ENCODE assay signal across 1 cellular context in genomic region chr16:77995843-77996455, GRCh38.
TF ChIP-seq lines count a peak whose summit lies in the region.

No MANE protein-coding gene starts in this region.

TF ChIP-seq in HEK293, 187 proteins besides CTCF, POLR2A, EP300 and RAD21 (continued from another document):
- TF ChIP-seq, protein P1, sequence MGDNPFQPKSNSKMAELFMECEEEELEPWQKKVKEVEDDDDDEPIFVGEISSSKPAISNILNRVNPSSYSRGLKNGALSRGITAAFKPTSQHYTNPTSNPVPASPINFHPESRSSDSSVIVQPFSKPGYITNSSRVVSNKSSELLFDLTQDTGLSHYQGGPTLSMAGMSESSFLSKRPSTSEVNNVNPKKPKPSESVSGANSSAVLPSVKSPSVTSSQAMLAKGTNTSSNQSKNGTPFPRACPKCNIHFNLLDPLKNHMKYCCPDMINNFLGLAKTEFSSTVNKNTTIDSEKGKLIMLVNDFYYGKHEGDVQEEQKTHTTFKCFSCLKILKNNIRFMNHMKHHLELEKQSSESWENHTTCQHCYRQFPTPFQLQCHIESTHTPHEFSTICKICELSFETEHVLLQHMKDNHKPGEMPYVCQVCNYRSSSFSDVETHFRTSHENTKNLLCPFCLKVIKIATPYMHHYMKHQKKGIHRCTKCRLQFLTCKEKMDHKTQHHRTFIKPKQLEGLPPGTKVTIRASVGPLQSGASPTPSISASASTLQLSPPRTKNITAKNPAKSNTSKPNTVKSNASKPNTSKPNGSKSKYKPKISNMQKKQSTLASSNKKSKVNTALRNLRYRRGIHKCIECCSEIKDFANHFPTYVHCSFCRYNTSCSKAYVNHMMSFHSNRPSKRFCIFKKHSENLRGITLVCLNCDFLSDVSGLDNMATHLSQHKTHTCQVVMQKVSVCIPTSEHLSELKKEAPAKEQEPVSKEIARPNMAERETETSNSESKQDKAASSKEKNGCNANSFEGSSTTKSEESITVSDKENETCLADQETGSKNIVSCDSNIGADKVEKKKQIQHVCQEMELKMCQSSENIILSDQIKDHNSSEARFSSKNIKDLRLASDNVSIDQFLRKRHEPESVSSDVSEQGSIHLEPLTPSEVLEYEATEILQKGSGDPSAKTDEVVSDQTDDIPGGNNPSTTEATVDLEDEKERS (tag by site-specific recombination; IDR thresholded peaks at IDR 0.05): no peak
- TF ChIP-seq ZNF521 (tag by site-specific recombination; IDR thresholded peaks at IDR 0.05) (no peak), ZNF16 (tag by site-specific recombination; IDR thresholded peaks at IDR 0.05; ENCODE audit: low read depth) (no peak), ZNF223 (tag by site-specific recombination; IDR thresholded peaks at IDR 0.05) (no peak), ZNF416 (tag by site-specific recombination; IDR thresholded peaks at IDR 0.05) (no peak), ZSCAN23 (tag by site-specific recombination; IDR thresholded peaks at IDR 0.05) (no peak), GLI4 (tag by site-specific recombination; IDR thresholded peaks at IDR 0.05) (no peak)
- TF ChIP-seq, protein P2, sequence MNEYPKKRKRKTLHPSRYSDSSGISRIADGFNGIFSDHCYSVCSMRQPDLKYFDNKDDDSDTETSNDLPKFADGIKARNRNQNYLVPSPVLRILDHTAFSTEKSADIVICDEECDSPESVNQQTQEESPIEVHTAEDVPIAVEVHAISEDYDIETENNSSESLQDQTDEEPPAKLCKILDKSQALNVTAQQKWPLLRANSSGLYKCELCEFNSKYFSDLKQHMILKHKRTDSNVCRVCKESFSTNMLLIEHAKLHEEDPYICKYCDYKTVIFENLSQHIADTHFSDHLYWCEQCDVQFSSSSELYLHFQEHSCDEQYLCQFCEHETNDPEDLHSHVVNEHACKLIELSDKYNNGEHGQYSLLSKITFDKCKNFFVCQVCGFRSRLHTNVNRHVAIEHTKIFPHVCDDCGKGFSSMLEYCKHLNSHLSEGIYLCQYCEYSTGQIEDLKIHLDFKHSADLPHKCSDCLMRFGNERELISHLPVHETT (tag by site-specific recombination; IDR thresholded peaks at IDR 0.05): no peak
TF ChIP-seq in HEK293: peak in this region for 2.
